In genomic region chr18:51195602-51196115, GRCh38 we compare ENCODE assay signal across 8 cellular contexts. TPM values are rescaled to one million over a fixed set of nuclear protein-coding genes. Genes with fewer than 3 reads are reported as not detected.
DNase-seq lines count a peak whose midpoint lies in the region; ATAC-seq, FAIRE-seq and TF ChIP-seq lines count a peak whose summit lies in the region.

No MANE protein-coding gene starts in this region.

- TF ChIP-seq EP300 in HepG2 (IDR thresholded peaks at IDR 0.05; ENCODE audit: low read depth in 2 of 2, low read length in 2 of 2) (no peak), HepG2 (CRISPR knock-in tag; IDR thresholded peaks at IDR 0.05; ENCODE audit: borderline replicate concordance) (no peak)

- H3K9me3 ChIP-seq in HepG2 (ENCODE audit: low read length), result no peaks in the 10 kb centered on the region

- CTCF ChIA-PET in HepG2 (lab: Yijun Ruan, JAX; ENCODE audit: low intra/inter-chr PET ratio, low total read pairs), result no interaction called here

- TF ChIP-seq CTCF in HepG2 (CRISPR knock-in tag; IDR thresholded peaks at IDR 0.05), result no peak

- FAIRE-seq in HepG2 (lab: Jason Lieb, UNC), result no peak

- peak in 1 of 2 experiments; percentile 64; a peak in 2 of 4 replicates for TF ChIP-seq POLR2A in HepG2 (IDR thresholded peaks at IDR 0.05; ENCODE audit: insufficient read depth in 1 of 2, low read depth in 2 of 2, low read length in 2 of 2)

- intact Hi-C loops in HepG2 (cut with micrococcal nuclease; ENCODE audit: unreplicated experiment), result loop anchor here (5.0 kb wide), 1 partner anchor 187 kb away; no protein-coding TSS in a partner anchor

- H4K20me1 ChIP-seq in HepG2 (ENCODE audit: insufficient read depth, low read length), result peaks cover 44% of the 10 kb centered on the region

- BruUV-seq in HepG2 (replicated peaks; lab: Mats Ljungman, UMichigan), result no TSS peak

- POLR2A ChIA-PET in HepG2 (lab: Yijun Ruan, JAX), result interaction anchor here (0.8 to 2.1 kb wide), 5 partner anchors 12 to 166 kb away, joined by 3 to 17 read pairs (median 5); partner anchors contain the start of gene SMAD4

- peaks cover 42% of the 10 kb centered on the region for H3K4me1 ChIP-seq in HepG2 (ENCODE audit: insufficient read depth, low read length)

- TF ChIP-seq RAD21 in HepG2 (CRISPR knock-in tag; IDR thresholded peaks at IDR 0.05), result no peak

- DNase-seq in NCI-H2081 (lab: John Stamatoyannopoulos, UW) (peak; percentile 21 to 69), NCI-H2081 treated with DMSO at 0.1 percent for 48 hours (lab: John Stamatoyannopoulos, UW) (no peak), NCI-H128 (lab: John Stamatoyannopoulos, UW; ENCODE audit: unreplicated experiment) (peak; percentile 43), SKM-1 treated with dmso at 0.1 percent for 144 hours (lab: John Stamatoyannopoulos, UW; ENCODE audit: unreplicated experiment) (peak; percentile 26), HepG2 (ENCODE audit: low spot score) (peak; percentile 87), T1000 (lab: John Stamatoyannopoulos, UW) (no peak)
- peak; percentile 34 for DNase-seq in central memory CD4-positive, alpha-beta T cell
- peak; percentile 32 for DNase-seq in stimulated activated naive CD8-positive, alpha-beta T cell treated with anti-CD3 and anti-CD28 coated beads, Interleukin-15, Interleukin-2, amounts not matched to agents 100 U/mL and 50 U/mL, for 24 hours

- 2% methylated on average over 10 of the region's 10 CpGs for WGBS in HepG2 (ENCODE audit: low lambda C conversion rate)

- peak overlapping the region; percentile 75 to 99 (median 90) for H3K4me3 ChIP-seq in HepG2 (replicated peaks in 1 of 3; ENCODE audit: insufficient read depth in 1 of 3, low read depth in 2 of 3, low read length in 3 of 3)

- peak overlapping the region; percentile 79 for H3K27ac ChIP-seq in HepG2 (ENCODE audit: extremely low read length, insufficient read depth, low read length)

- peak overlapping the region; percentile 97 for H3K9ac ChIP-seq in HepG2 (ENCODE audit: insufficient read depth, low read depth, low read length)

- ATAC-seq in HepG2, result peak; percentile 37
- ATAC-seq in stimulated activated naive CD8-positive, alpha-beta T cell treated with anti-CD3 and anti-CD28 coated beads, Interleukin-15, Interleukin-2, amounts not matched to agents 100 U/mL and 50 U/mL, for 24 hours, result no peak

- H3K36me3 ChIP-seq in HepG2 (replicated peaks in 1 of 2; ENCODE audit: control insufficient read depth in 1 of 2, insufficient read depth in 2 of 2, low read length in 2 of 2), result no peaks in the 10 kb centered on the region

- H3K4me2 ChIP-seq in HepG2 (ENCODE audit: low read depth, low read length), result peak overlapping the region; percentile 89

- in situ Hi-C loops in HepG2 (cut with HindIII; ENCODE audit: extremely low pct_ligation_motif_present, low pct_unique_long_range_greater_than_20kb), result no loop called here

- H3K27me3 ChIP-seq in HepG2 (ENCODE audit: control insufficient read depth in 1 of 2, insufficient read depth in 2 of 2, low read length in 2 of 2), result no peaks in the 10 kb centered on the region

- H3K79me2 ChIP-seq in HepG2 (ENCODE audit: insufficient read depth, low read length), result peaks cover 62% of the 10 kb centered on the region

- no peak overlapping the region for H2AFZ ChIP-seq in HepG2 (ENCODE audit: low read length)

TF ChIP-seq in HepG2, 621 proteins besides CTCF, POLR2A, EP300 and RAD21 (continues in another document):
- no peak for TF ChIP-seq ZHX2 (IDR thresholded peaks at IDR 0.05; ENCODE audit: low read depth)
- TF ChIP-seq ZHX2 (CRISPR knock-in tag; IDR thresholded peaks at IDR 0.05; ENCODE audit: borderline replicate concordance), result no peak
- TF ChIP-seq PLRG1 (conservative IDR thresholded peaks at IDR 0.05), result no peak
- TF ChIP-seq ATF7 (IDR thresholded peaks at IDR 0.05), result 0 out of 2 replicates have a peak, but pooled peaks have one; percentile 1
- TF ChIP-seq ATF7 (CRISPR knock-in tag; IDR thresholded peaks at IDR 0.05), result no peak
- TF ChIP-seq ZNF7 (CRISPR knock-in tag; IDR thresholded peaks at IDR 0.05), result no peak
- TF ChIP-seq ZNF512B (CRISPR knock-in tag; IDR thresholded peaks at IDR 0.05; ENCODE audit: borderline replicate concordance), result no peak

RNA-seq across cellular contexts. Expression of gene MEX3C, which starts 1.8 kb away (rescaled TPM):
- total RNA-seq in HepG2 (2016; rRNA removed; fragmentation: Illumina TruSeq; extraction: Trizol), result 36.4 and 36.7 TPM in 2 replicates
- total RNA-seq in HepG2 (2016; cell fraction: cytosol; rRNA removed; fragmentation: Illumina TruSeq; extraction: Trizol; ENCODE audit: low read depth), result 5.1 and 5.6 TPM in 2 replicates
- 36.6 and 39.9 TPM in 2 replicates for total RNA-seq in HepG2 (2016; cell fraction: insoluble cytoplasmic fraction; rRNA removed; fragmentation: Illumina TruSeq; extraction: Trizol)
- total RNA-seq in HepG2 (2016; cell fraction: membrane; rRNA removed; fragmentation: Illumina TruSeq; extraction: Trizol), result 25.8 and 26.4 TPM in 2 replicates
- total RNA-seq in HepG2 (2016; cell fraction: nucleus; rRNA removed; fragmentation: Illumina TruSeq; extraction: Trizol), result 46.3 and 52.7 TPM in 2 replicates
- 32.2 and 34.8 TPM in 2 replicates for polyA plus RNA-seq in HepG2 (2011; rRNA removed)
- 15.5 and 20.6 TPM in 2 replicates for polyA plus RNA-seq in HepG2 (2011; cell fraction: cytosol; rRNA removed)
- polyA plus RNA-seq in HepG2 (2011; cell fraction: nucleus; rRNA removed), result 13.8 and 16.8 TPM in 2 replicates
- polyA plus RNA-seq in HepG2 (2012), result 33.3 and 34.4 TPM in 2 replicates
- polyA plus RNA-seq in HepG2 (2016; cell fraction: cytosol; fragmentation: Illumina TruSeq; extraction: Trizol; ENCODE audit: low read depth), result 1.6 and 1.7 TPM in 2 replicates
- polyA plus RNA-seq in HepG2 (2016; cell fraction: insoluble cytoplasmic fraction; fragmentation: Illumina TruSeq; extraction: Trizol; ENCODE audit: low read depth), result 31.2 and 31.8 TPM in 2 replicates
- polyA plus RNA-seq in HepG2 (2016; cell fraction: membrane; fragmentation: Illumina TruSeq; extraction: Trizol; ENCODE audit: low read depth), result 10.0 and 11.0 TPM in 2 replicates
- 22.4 and 22.7 TPM in 2 replicates for polyA plus RNA-seq in HepG2 (2016; cell fraction: nucleus; fragmentation: Illumina TruSeq; extraction: Trizol; ENCODE audit: insufficient read depth, low read depth)
- polyA minus RNA-seq in HepG2 (2011; rRNA and poly(A)+ RNA removed; ENCODE audit: low replicate concordance), result 25.7 and 38.6 TPM in 2 replicates
- 28.8 and 32.2 TPM in 2 replicates for polyA minus RNA-seq in HepG2 (2011; cell fraction: cytosol; rRNA and poly(A)+ RNA removed)
- 68.2 and 81.1 TPM in 2 replicates for polyA minus RNA-seq in HepG2 (2011; cell fraction: nucleus; rRNA and poly(A)+ RNA removed)

Comparison
In these comparisons a context has a peak if more than half of its experiments do, and no peak if none do; other contexts are left out.
1. DNase-seq: peak in NCI-H2081 (2 of 2), NCI-H128 (single experiment), SKM-1 treated with dmso at 0.1 percent for 144 hours (single experiment), central memory CD4-positive, alpha-beta T cell (single experiment), HepG2 (single experiment) and stimulated activated naive CD8-positive, alpha-beta T cell treated with anti-CD3 and anti-CD28 coated beads, Interleukin-15, Interleukin-2, amounts not matched to agents 100 U/mL and 50 U/mL, for 24 hours (single experiment); none in NCI-H2081 treated with DMSO at 0.1 percent for 48 hours (single experiment) and T1000 (single experiment).